13 cellular contexts compared by ENCODE assay signal in genomic region chr11:6523253-6523652, GRCh38. TPM values are rescaled to one million over a fixed set of nuclear protein-coding genes. Genes with fewer than 3 reads are reported as not detected.
DNase-seq lines count a peak whose midpoint lies in the region; ATAC-seq and TF ChIP-seq lines count a peak whose summit lies in the region.
"Had no signal": no experiment of that assay in that cellular context is flagged by ENCODE, and none has a peak within 500 bp of the region (broad histone marks: within the 10 kb centered on the region; RNA-seq: fewer than 3 reads in every experiment).

No MANE protein-coding gene starts in this region.

- H3K9me3 Mint-ChIP-seq in activated T-cell treated with anti-CD3 and anti-CD28 coated beads, Interleukin-2, amount 50 U/mL, for 4 hours, result no peaks in the 10 kb centered on the region

- 0 out of 2 replicates have a peak, but pooled peaks cover 6% of the 10 kb centered on the region for H3K36me3 ChIP-seq in RWPE2 (ENCODE audit: low read depth)
- peaks cover 11% of the 10 kb centered on the region for H3K36me3 ChIP-seq in smooth muscle cell (ENCODE audit: low read depth)
- peaks cover 0 to 43% (median 13%) of the 10 kb centered on the region in 6 donors for H3K36me3 ChIP-seq in spleen

- H3K36me3 Mint-ChIP-seq in activated T-cell treated with anti-CD3 and anti-CD28 coated beads, Interleukin-2, amount 50 U/mL, for 4 hours (ENCODE audit: insufficient read depth), result peaks cover 48% of the 10 kb centered on the region

- no peak for TF ChIP-seq CTCF in RWPE2 (IDR thresholded peaks at IDR 0.05; ENCODE audit: poor library complexity, severe bottlenecking)
- no peak for TF ChIP-seq CTCF in epithelial cell of esophagus (IDR thresholded peaks at IDR 0.05; ENCODE audit: insufficient read depth, low read depth, low read length, missing control alignments)
- TF ChIP-seq CTCF in smooth muscle cell (IDR thresholded peaks at IDR 0.05; ENCODE audit: borderline replicate concordance, insufficient read depth, poor library complexity, severe bottlenecking), result no peak
- TF ChIP-seq CTCF in spleen (IDR thresholded peaks at IDR 0.05 in 8 of 11, conservative IDR thresholded peaks at IDR 0.05 in 3 of 11), result no peak

- 36% methylated on average over 1 of the region's 1 CpG for WGBS in smooth muscle cell (ENCODE audit: low lambda C conversion rate)
- 0 to 84% (median 50%) methylated on average over 1 of the region's 1 CpG for WGBS in spleen, 5 donors

- H3K27me3 ChIP-seq in RWPE2 (ENCODE audit: insufficient read depth, poor library complexity, severe bottlenecking), result no peaks in the 10 kb centered on the region
- no peaks in the 10 kb centered on the region for H3K27me3 ChIP-seq in smooth muscle cell (ENCODE audit: low read depth)
- H3K27me3 ChIP-seq in spleen (replicated peaks in 1 of 7), result no peaks in the 10 kb centered on the region
- H3K27me3 ChIP-seq: body of pancreas, upper lobe of left lung had no signal

- no peaks in the 10 kb centered on the region for H3F3A ChIP-seq in smooth muscle cell (ENCODE audit: low read depth)

- H3K4me3 Mint-ChIP-seq in activated T-cell treated with anti-CD3 and anti-CD28 coated beads, Interleukin-2, amount 50 U/mL, for 4 hours, result no peak overlapping the region

- H4K20me1 ChIP-seq in smooth muscle cell (ENCODE audit: low read depth), result no peaks in the 10 kb centered on the region

- H2AFZ ChIP-seq in smooth muscle cell (ENCODE audit: low read depth), result no peak overlapping the region

- H3K9ac ChIP-seq in smooth muscle cell (ENCODE audit: low read depth), result no peak overlapping the region

- peaks cover 6% of the 10 kb centered on the region for H3K4me1 ChIP-seq in RWPE2 (ENCODE audit: insufficient read depth, poor library complexity, severe bottlenecking)
- H3K4me1 ChIP-seq in smooth muscle cell (ENCODE audit: low read depth), result no peaks in the 10 kb centered on the region
- peaks cover 0 to 10% (median 0%) of the 10 kb centered on the region in 6 donors for H3K4me1 ChIP-seq in spleen
- H3K4me1 ChIP-seq: body of pancreas, upper lobe of left lung had no signal

- no peaks in the 10 kb centered on the region for H3K9me3 ChIP-seq in RWPE2 (ENCODE audit: severe bottlenecking)
- H3K9me3 ChIP-seq in smooth muscle cell (replicated peaks; ENCODE audit: low read depth), result no peaks in the 10 kb centered on the region
- H3K9me3 ChIP-seq in spleen, result no peaks in the 10 kb centered on the region
- H3K9me3 ChIP-seq: body of pancreas, upper lobe of left lung had no signal

- no peak for TF ChIP-seq POLR2A in spleen (IDR thresholded peaks at IDR 0.05)

- H3K4me2 ChIP-seq in smooth muscle cell, result no peak overlapping the region

- peaks cover 35% of the 10 kb centered on the region for H3K4me1 Mint-ChIP-seq in activated T-cell treated with anti-CD3 and anti-CD28 coated beads, Interleukin-2, amount 50 U/mL, for 4 hours (ENCODE audit: low read depth)

- H3K27me3 Mint-ChIP-seq in activated T-cell treated with anti-CD3 and anti-CD28 coated beads, Interleukin-2, amount 50 U/mL, for 4 hours (ENCODE audit: low read depth), result no peaks in the 10 kb centered on the region

- H3K79me2 ChIP-seq in smooth muscle cell (ENCODE audit: low read depth), result no peaks in the 10 kb centered on the region

- H3K27ac ChIP-seq in RWPE2 (ENCODE audit: poor library complexity, severe bottlenecking), result no peak overlapping the region
- peak overlapping the region; percentile 17 for H3K27ac ChIP-seq in smooth muscle cell (ENCODE audit: low read depth)
- no peak overlapping the region for H3K27ac ChIP-seq in spleen
- H3K27ac ChIP-seq: body of pancreas, upper lobe of left lung had no signal

- H3K4me3 ChIP-seq in RWPE2 (ENCODE audit: severe bottlenecking) (no peak overlapping the region), epithelial cell of esophagus (ENCODE audit: low read length) (no peak overlapping the region), smooth muscle cell (no peak overlapping the region), spleen (no peak overlapping the region)
- H3K4me3 ChIP-seq: body of pancreas, upper lobe of left lung had no signal

- intact Hi-C loops in spleen (cut with DNase I; ENCODE audit: low total_unique reads), result no loop called here

- peak; percentile 60 to 73 for ATAC-seq in activated T-cell treated with anti-CD3 and anti-CD28 coated beads, Interleukin-2, amount 50 U/mL, for 4 hours
- ATAC-seq in RWPE2 (ENCODE audit: low read depth) (peak; percentile 95), GM19467 (IDR thresholded peaks at IDR 0.05; ENCODE audit: unreplicated experiment) (no peak)
- ATAC-seq: body of pancreas had no signal

- no peak for DNase-seq in activated T-cell treated with anti-CD3 and anti-CD28 coated beads, Interleukin-2, amount 50 U/mL, for 4 hours
- no peak for DNase-seq in activated T-cell treated with anti-CD3 and anti-CD28 coated beads for 4 hours
- DNase-seq in RWPE2 (ENCODE audit: low spot score), result no peak
- peak; percentile 75 for DNase-seq in epithelial cell of esophagus (ENCODE audit: low read depth)
- no peak for DNase-seq in smooth muscle cell (lab: John Stamatoyannopoulos, UW; ENCODE audit: unreplicated experiment)
- DNase-seq in DMS53 treated with DMSO at 0.1 percent for 48 hours (lab: John Stamatoyannopoulos, UW; ENCODE audit: unreplicated experiment), result no peak
- DNase-seq in spleen, result no peak
- DNase-seq: activated CD4-positive, alpha-beta T cell treated with anti-CD3 and anti-CD28 coated beads, Interleukin-2, amount 50 U/mL, for 4 hours; body of pancreas; NCI-H1436; NCI-H748 treated with DMSO at 0.1 percent for 48 hours; upper lobe of left lung had no signal

RNA-seq across cellular contexts. Expression of gene DNHD1, which starts 26.2 kb away (rescaled TPM):
- 1 to 10 TPM; 6.0 to 6.7 (median 6.1) TPM for total RNA-seq in activated T-cell treated with anti-CD3 and anti-CD28 coated beads, Interleukin-2, amount 50 U/mL, for 4 hours
- total RNA-seq in smooth muscle cell (9.1 and 13.3 TPM in 2 replicates), spleen (10 to 100 TPM; 19.0 to 40.7 (median 27.6) TPM)
- polyA plus RNA-seq in smooth muscle cell (5.5 and 5.9 TPM in 2 replicates), spleen (10 to 100 TPM in 2 of 3 donors, 1 to 10 TPM in 1; 6.0 to 17.0 (median 15.1) TPM)

RNA-seq across cellular contexts. Expression of gene TIMM10B, which starts 42.0 kb away (rescaled TPM):
- 10 to 100 TPM; 45.4 to 48.5 (median 48.1) TPM for total RNA-seq in activated T-cell treated with anti-CD3 and anti-CD28 coated beads, Interleukin-2, amount 50 U/mL, for 4 hours
- total RNA-seq in smooth muscle cell (37.0 and 46.7 TPM in 2 replicates), spleen (10 to 100 TPM; 32.7 to 71.3 (median 46.9) TPM)
- polyA plus RNA-seq in smooth muscle cell (29.1 and 43.6 TPM in 2 replicates), spleen (10 to 100 TPM; 10.7 to 33.8 (median 19.8) TPM)

RNA-seq across cellular contexts. Expression of gene ARFIP2, which starts 42.1 kb away (rescaled TPM):
- 10 to 100 TPM; 55.4 to 59.6 (median 56.5) TPM for total RNA-seq in activated T-cell treated with anti-CD3 and anti-CD28 coated beads, Interleukin-2, amount 50 U/mL, for 4 hours
- total RNA-seq in smooth muscle cell, result 61.6 and 61.9 TPM in 2 replicates
- polyA plus RNA-seq in smooth muscle cell, result 84.0 and 88.6 TPM in 2 replicates
- total RNA-seq in spleen, result 10 to 100 TPM; 29.8 to 72.7 (median 37.1) TPM
- polyA plus RNA-seq in spleen, result 10 to 100 TPM; 23.4 to 36.5 (median 35.8) TPM

RNA-seq across cellular contexts. Expression of gene TRIM3, which starts 49.5 kb away (rescaled TPM):
- total RNA-seq in activated T-cell treated with anti-CD3 and anti-CD28 coated beads, Interleukin-2, amount 50 U/mL, for 4 hours, result 1 to 10 TPM; 3.2 to 4.3 (median 3.6) TPM
- 14.0 and 14.9 TPM in 2 replicates for total RNA-seq in smooth muscle cell
- polyA plus RNA-seq in smooth muscle cell, result 25.5 and 36.0 TPM in 2 replicates
- 10 to 100 TPM; 11.3 to 27.6 (median 19.9) TPM for total RNA-seq in spleen
- 1 to 10 TPM; 6.3 to 8.1 (median 6.8) TPM for polyA plus RNA-seq in spleen
